Comparison of ENCODE assay signal across 8 cellular contexts in genomic region chr3:15099364-15100098, GRCh38. TPM values are rescaled to one million over a fixed set of nuclear protein-coding genes. Genes with fewer than 3 reads are reported as not detected.
DNase-seq lines count a peak whose midpoint lies in the region; ATAC-seq and TF ChIP-seq lines count a peak whose summit lies in the region.

No MANE protein-coding gene starts in this region.

- peak overlapping the region; percentile 96 for H3K4me3 Mint-ChIP-seq in T-helper 1 cell treated with Interleukin-12 subunit alpha and Interleukin-12 subunit beta and Interleukin-4 antibody, amounts not matched to agents 30 μg/mL and 1 μg/mL, for 36 hours
- peak overlapping the region; percentile 92 for H3K4me3 Mint-ChIP-seq in activated T-helper 1 cell treated with anti-CD3 and anti-CD28 coated beads, Interleukin-12 subunit alpha, Interleukin-12 subunit beta, Interleukin-2, Interleukin-4 antibody, amounts not matched to agents 30 ng/mL and 10 ng/mL and 1 ng/mL, durations not matched to agents 14 hours and 24 hours and 36 hours

- TF ChIP-seq CTCF in heart right ventricle (IDR thresholded peaks at IDR 0.05), result no peak

- peak overlapping the region; percentile 90 for H3K9ac ChIP-seq in skeletal muscle satellite cell (ENCODE audit: low read depth, low read length)

- peaks cover 26% of the 10 kb centered on the region for H3K4me1 Mint-ChIP-seq in T-helper 1 cell treated with Interleukin-12 subunit alpha and Interleukin-12 subunit beta and Interleukin-4 antibody, amounts not matched to agents 30 μg/mL and 1 μg/mL, for 36 hours (ENCODE audit: low read depth)
- peaks cover 22% of the 10 kb centered on the region for H3K4me1 Mint-ChIP-seq in activated T-helper 1 cell treated with anti-CD3 and anti-CD28 coated beads, Interleukin-12 subunit alpha, Interleukin-12 subunit beta, Interleukin-2, Interleukin-4 antibody, amounts not matched to agents 30 ng/mL and 10 ng/mL and 1 ng/mL, durations not matched to agents 14 hours and 24 hours and 36 hours (ENCODE audit: low read depth)

- WGBS in heart right ventricle, 2 donors, result 14 to 16% methylated on average over 19 of the region's 19 CpGs

- H3K4me1 ChIP-seq in heart right ventricle (peaks cover 3 to 51% (median 37%) of the 10 kb centered on the region in 9 donors), skeletal muscle satellite cell (ENCODE audit: control insufficient read depth, insufficient read depth, low read length) (peaks cover 31% of the 10 kb centered on the region)

- H3K36me3 Mint-ChIP-seq in T-helper 1 cell treated with Interleukin-12 subunit alpha and Interleukin-12 subunit beta and Interleukin-4 antibody, amounts not matched to agents 30 μg/mL and 1 μg/mL, for 36 hours (ENCODE audit: low read depth), result peaks cover 22% of the 10 kb centered on the region
- peaks cover 19% of the 10 kb centered on the region for H3K36me3 Mint-ChIP-seq in activated T-helper 1 cell treated with anti-CD3 and anti-CD28 coated beads, Interleukin-12 subunit alpha, Interleukin-12 subunit beta, Interleukin-2, Interleukin-4 antibody, amounts not matched to agents 30 ng/mL and 10 ng/mL and 1 ng/mL, durations not matched to agents 14 hours and 24 hours and 36 hours (ENCODE audit: low read depth)

- peaks cover 4% of the 10 kb centered on the region for H3K27me3 Mint-ChIP-seq in T-helper 1 cell treated with Interleukin-12 subunit alpha and Interleukin-12 subunit beta and Interleukin-4 antibody, amounts not matched to agents 30 μg/mL and 1 μg/mL, for 36 hours (ENCODE audit: low read depth)
- peaks cover 2% of the 10 kb centered on the region for H3K27me3 Mint-ChIP-seq in activated T-helper 1 cell treated with anti-CD3 and anti-CD28 coated beads, Interleukin-12 subunit alpha, Interleukin-12 subunit beta, Interleukin-2, Interleukin-4 antibody, amounts not matched to agents 30 ng/mL and 10 ng/mL and 1 ng/mL, durations not matched to agents 14 hours and 24 hours and 36 hours (ENCODE audit: insufficient read depth)

- no peaks in the 10 kb centered on the region for H3K9me3 Mint-ChIP-seq in T-helper 1 cell treated with Interleukin-12 subunit alpha and Interleukin-12 subunit beta and Interleukin-4 antibody, amounts not matched to agents 30 μg/mL and 1 μg/mL, for 36 hours
- H3K9me3 Mint-ChIP-seq in activated T-helper 1 cell treated with anti-CD3 and anti-CD28 coated beads, Interleukin-12 subunit alpha, Interleukin-12 subunit beta, Interleukin-2, Interleukin-4 antibody, amounts not matched to agents 30 ng/mL and 10 ng/mL and 1 ng/mL, durations not matched to agents 14 hours and 24 hours and 36 hours, result no peaks in the 10 kb centered on the region

- no peak for DNase-seq in T-helper 1 cell
- DNase-seq in activated T-helper 1 cell treated with anti-CD3 and anti-CD28 coated beads, Interleukin-12 subunit alpha, Interleukin-12 subunit beta, Interleukin-2, Interleukin-4 antibody, amounts not matched to agents 30 ng/mL and 10 ng/mL and 1 ng/mL, durations not matched to agents 14 hours and 24 hours and 36 hours (ENCODE audit: low spot score), result no peak
- DNase-seq in heart right ventricle, result no peak
- DNase-seq in HPDE6-E6E7 (ENCODE audit: extremely low spot score), result no peak

- H3K36me3 ChIP-seq in heart right ventricle (peaks cover 0 to 21% (median 15%) of the 10 kb centered on the region in 9 donors), skeletal muscle satellite cell (ENCODE audit: insufficient read depth, low read length) (peaks cover 18% of the 10 kb centered on the region)

- peak overlapping the region; percentile 98 for H3K27ac Mint-ChIP-seq in T-helper 1 cell treated with Interleukin-12 subunit alpha and Interleukin-12 subunit beta and Interleukin-4 antibody, amounts not matched to agents 30 μg/mL and 1 μg/mL, for 36 hours
- peak overlapping the region; percentile 98 for H3K27ac Mint-ChIP-seq in activated T-helper 1 cell treated with anti-CD3 and anti-CD28 coated beads, Interleukin-12 subunit alpha, Interleukin-12 subunit beta, Interleukin-2, Interleukin-4 antibody, amounts not matched to agents 30 ng/mL and 10 ng/mL and 1 ng/mL, durations not matched to agents 14 hours and 24 hours and 36 hours

- intact Hi-C loops in activated T-helper 1 cell treated with anti-CD3 and anti-CD28 coated beads, Interleukin-12 subunit alpha, Interleukin-12 subunit beta, Interleukin-2, Interleukin-4 antibody, amounts not matched to agents 30 ng/mL and 10 ng/mL and 1 ng/mL, durations not matched to agents 14 hours and 24 hours and 36 hours (cut with micrococcal nuclease), result loop anchor here (1.0 to 10.0 kb wide), 12 partner anchors 34 to 921 kb away; partner anchors contain the start of genes BTD, CAPN7, CCDC174 and EAF1
- intact Hi-C loops in heart right ventricle (cut with DNase I), result loop anchor here in 6 of 10 donors (2.0 to 10.0 kb wide), 6 partner anchors 35 to 447 kb away; partner anchors contain the start of genes CAPN7 (in 4 of the 6), CCDC174 (in 1 of the 6), MRPS25 (in 1 of the 6) and NR2C2 (in 1 of the 6)

- ATAC-seq in HG03457 (IDR thresholded peaks at IDR 0.05; ENCODE audit: unreplicated experiment), result peak; percentile 17
- peak; percentile 3 to 35 (median 20) for ATAC-seq in heart right ventricle
- ATAC-seq in GM21423 (IDR thresholded peaks at IDR 0.05; ENCODE audit: unreplicated experiment), result no peak

- H3K27ac ChIP-seq in heart right ventricle, result peak overlapping the region; percentile 18 to 93 (median 86)

- no peaks in the 10 kb centered on the region for H3K9me3 ChIP-seq in heart right ventricle
- no peaks in the 10 kb centered on the region for H3K9me3 ChIP-seq in skeletal muscle satellite cell (replicated peaks; ENCODE audit: low read length)

- no peaks in the 10 kb centered on the region for H3K27me3 ChIP-seq in heart right ventricle
- no peaks in the 10 kb centered on the region for H3K27me3 ChIP-seq in skeletal muscle satellite cell (ENCODE audit: control insufficient read depth, insufficient read depth, low read length)

- H3K4me3 ChIP-seq in heart right ventricle (peak overlapping the region; percentile 34 to 97 (median 85)), skeletal muscle satellite cell (ENCODE audit: low read length) (peak overlapping the region; percentile 87)

- H3K4me2 ChIP-seq in skeletal muscle satellite cell (ENCODE audit: low read length), result peak overlapping the region; percentile 95

RNA-seq across cellular contexts. Expression of gene RBSN, which starts 0.6 kb away (rescaled TPM):
- total RNA-seq in activated T-helper 1 cell treated with anti-CD3 and anti-CD28 coated beads, Interleukin-12 subunit alpha, Interleukin-12 subunit beta, Interleukin-2, Interleukin-4 antibody, amounts not matched to agents 30 ng/mL and 10 ng/mL and 1 ng/mL, durations not matched to agents 14 hours and 24 hours and 36 hours, result 11.7 and 12.5 TPM in 2 replicates
- 10 to 100 TPM; 17.4 to 23.8 (median 21.2) TPM for total RNA-seq in heart right ventricle
- polyA plus RNA-seq in heart right ventricle, result 1 to 10 TPM; 5.5 to 6.5 TPM
- total RNA-seq in skeletal muscle satellite cell (2012; rRNA removed), result 14.4 and 15.3 TPM in 2 replicates

RNA-seq across cellular contexts. Expression of gene MRPS25, which starts 34.4 kb away (rescaled TPM):
- 96.5 and 105 TPM in 2 replicates for total RNA-seq in activated T-helper 1 cell treated with anti-CD3 and anti-CD28 coated beads, Interleukin-12 subunit alpha, Interleukin-12 subunit beta, Interleukin-2, Interleukin-4 antibody, amounts not matched to agents 30 ng/mL and 10 ng/mL and 1 ng/mL, durations not matched to agents 14 hours and 24 hours and 36 hours
- total RNA-seq in heart right ventricle, result 100 to 1,000 TPM in 4 of 10 donors, 10 to 100 TPM in 6; 64.7 to 190 (median 92.8) TPM
- 100 to 1,000 TPM; 129 to 227 TPM for polyA plus RNA-seq in heart right ventricle
- 23.3 and 24.0 TPM in 2 replicates for total RNA-seq in skeletal muscle satellite cell (2012; rRNA removed)
